In the genomic region with DNA sequence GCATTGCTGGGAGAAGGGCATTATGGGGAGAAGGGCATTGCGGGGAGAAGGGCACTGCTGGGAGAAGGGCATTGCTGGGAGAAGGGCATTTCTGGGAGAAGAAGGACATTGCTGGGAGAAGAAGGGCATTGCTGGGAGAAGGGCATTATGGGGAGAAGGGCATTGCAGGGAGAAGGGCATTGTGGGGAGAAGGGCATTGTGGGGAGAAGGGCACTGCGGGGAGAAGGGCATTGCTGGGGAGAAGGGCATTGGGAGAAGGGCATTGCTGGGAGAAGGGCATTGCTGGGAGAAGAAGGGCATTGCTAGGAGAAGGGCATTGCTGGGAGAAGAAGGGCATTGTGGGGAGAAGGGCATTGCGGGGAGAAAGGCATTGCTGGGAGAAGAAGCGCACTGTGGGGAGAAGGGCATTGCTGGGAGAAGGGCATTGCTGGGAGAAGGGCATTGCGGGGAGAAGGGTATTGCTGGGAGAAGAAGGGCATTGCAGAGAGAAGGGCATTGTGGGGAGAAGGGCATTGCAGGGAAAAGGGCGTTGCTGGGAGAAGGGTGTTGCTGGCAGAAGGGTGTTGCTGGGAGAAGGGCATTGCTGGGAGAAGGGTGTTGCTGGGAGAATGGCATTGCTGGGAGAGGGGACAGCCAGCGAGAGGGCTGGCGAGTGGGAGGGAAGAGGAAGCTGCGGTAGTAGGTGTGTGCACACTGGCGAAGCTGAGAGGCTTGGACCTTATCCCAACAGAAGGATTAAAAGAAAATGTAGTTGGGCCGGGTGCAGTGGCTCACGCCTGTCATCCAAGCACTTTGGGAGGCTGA, we compare ENCODE assay signal across 1 cellular context.
TF ChIP-seq lines count a peak whose summit lies in the region.

No MANE protein-coding gene starts in this region.

TF ChIP-seq in HCT116, 20 proteins besides CTCF, POLR2A, EP300 and RAD21:
- no peak for TF ChIP-seq ZNF274 (IDR thresholded peaks at IDR 0.05; ENCODE audit: low read depth, low read length)
- no peak for TF ChIP-seq ELF1 (IDR thresholded peaks at IDR 0.05; ENCODE audit: borderline replicate concordance, low read depth)
- no peak for TF ChIP-seq EZH2 (IDR thresholded peaks at IDR 0.05)
- no peak for TF ChIP-seq SIN3A (IDR thresholded peaks at IDR 0.05; ENCODE audit: low read depth)
- no peak for TF ChIP-seq POLR2AphosphoS5 (IDR thresholded peaks at IDR 0.05; ENCODE audit: low read depth, low read length)
- TF ChIP-seq, protein P1, sequence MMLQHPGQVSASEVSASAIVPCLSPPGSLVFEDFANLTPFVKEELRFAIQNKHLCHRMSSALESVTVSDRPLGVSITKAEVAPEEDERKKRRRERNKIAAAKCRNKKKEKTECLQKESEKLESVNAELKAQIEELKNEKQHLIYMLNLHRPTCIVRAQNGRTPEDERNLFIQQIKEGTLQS (IDR thresholded peaks at IDR 0.05), result no peak
- TF ChIP-seq YY1 (IDR thresholded peaks at IDR 0.05; ENCODE audit: extremely low read depth, insufficient replicate concordance, low read depth, low read length), result no peak
- no peak for TF ChIP-seq CEBPB (IDR thresholded peaks at IDR 0.05; ENCODE audit: low read depth)
- no peak for TF ChIP-seq EGR1 (IDR thresholded peaks at IDR 0.05; ENCODE audit: low read depth)
- TF ChIP-seq, protein P2, sequence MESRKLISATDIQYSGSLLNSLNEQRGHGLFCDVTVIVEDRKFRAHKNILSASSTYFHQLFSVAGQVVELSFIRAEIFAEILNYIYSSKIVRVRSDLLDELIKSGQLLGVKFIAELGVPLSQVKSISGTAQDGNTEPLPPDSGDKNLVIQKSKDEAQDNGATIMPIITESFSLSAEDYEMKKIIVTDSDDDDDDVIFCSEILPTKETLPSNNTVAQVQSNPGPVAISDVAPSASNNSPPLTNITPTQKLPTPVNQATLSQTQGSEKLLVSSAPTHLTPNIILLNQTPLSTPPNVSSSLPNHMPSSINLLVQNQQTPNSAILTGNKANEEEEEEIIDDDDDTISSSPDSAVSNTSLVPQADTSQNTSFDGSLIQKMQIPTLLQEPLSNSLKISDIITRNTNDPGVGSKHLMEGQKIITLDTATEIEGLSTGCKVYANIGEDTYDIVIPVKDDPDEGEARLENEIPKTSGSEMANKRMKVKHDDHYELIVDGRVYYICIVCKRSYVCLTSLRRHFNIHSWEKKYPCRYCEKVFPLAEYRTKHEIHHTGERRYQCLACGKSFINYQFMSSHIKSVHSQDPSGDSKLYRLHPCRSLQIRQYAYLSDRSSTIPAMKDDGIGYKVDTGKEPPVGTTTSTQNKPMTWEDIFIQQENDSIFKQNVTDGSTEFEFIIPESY (IDR thresholded peaks at IDR 0.05; ENCODE audit: extremely low read depth, insufficient replicate concordance, low read length), result no peak
- TF ChIP-seq, protein P3, sequence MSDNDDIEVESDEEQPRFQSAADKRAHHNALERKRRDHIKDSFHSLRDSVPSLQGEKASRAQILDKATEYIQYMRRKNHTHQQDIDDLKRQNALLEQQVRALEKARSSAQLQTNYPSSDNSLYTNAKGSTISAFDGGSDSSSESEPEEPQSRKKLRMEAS (IDR thresholded peaks at IDR 0.05), result no peak
- no peak for TF ChIP-seq SRF (IDR thresholded peaks at IDR 0.05; ENCODE audit: low read depth)
- TF ChIP-seq TCF7L2 (IDR thresholded peaks at IDR 0.05; ENCODE audit: borderline replicate concordance, extremely low read depth, insufficient read depth, insufficient read length), result no peak
- TF ChIP-seq CBX3 (IDR thresholded peaks at IDR 0.05; ENCODE audit: low read depth), result no peak
- TF ChIP-seq EZH2phosphoT487 (IDR thresholded peaks at IDR 0.05; ENCODE audit: borderline replicate concordance), result no peak
- TF ChIP-seq, protein P4, sequence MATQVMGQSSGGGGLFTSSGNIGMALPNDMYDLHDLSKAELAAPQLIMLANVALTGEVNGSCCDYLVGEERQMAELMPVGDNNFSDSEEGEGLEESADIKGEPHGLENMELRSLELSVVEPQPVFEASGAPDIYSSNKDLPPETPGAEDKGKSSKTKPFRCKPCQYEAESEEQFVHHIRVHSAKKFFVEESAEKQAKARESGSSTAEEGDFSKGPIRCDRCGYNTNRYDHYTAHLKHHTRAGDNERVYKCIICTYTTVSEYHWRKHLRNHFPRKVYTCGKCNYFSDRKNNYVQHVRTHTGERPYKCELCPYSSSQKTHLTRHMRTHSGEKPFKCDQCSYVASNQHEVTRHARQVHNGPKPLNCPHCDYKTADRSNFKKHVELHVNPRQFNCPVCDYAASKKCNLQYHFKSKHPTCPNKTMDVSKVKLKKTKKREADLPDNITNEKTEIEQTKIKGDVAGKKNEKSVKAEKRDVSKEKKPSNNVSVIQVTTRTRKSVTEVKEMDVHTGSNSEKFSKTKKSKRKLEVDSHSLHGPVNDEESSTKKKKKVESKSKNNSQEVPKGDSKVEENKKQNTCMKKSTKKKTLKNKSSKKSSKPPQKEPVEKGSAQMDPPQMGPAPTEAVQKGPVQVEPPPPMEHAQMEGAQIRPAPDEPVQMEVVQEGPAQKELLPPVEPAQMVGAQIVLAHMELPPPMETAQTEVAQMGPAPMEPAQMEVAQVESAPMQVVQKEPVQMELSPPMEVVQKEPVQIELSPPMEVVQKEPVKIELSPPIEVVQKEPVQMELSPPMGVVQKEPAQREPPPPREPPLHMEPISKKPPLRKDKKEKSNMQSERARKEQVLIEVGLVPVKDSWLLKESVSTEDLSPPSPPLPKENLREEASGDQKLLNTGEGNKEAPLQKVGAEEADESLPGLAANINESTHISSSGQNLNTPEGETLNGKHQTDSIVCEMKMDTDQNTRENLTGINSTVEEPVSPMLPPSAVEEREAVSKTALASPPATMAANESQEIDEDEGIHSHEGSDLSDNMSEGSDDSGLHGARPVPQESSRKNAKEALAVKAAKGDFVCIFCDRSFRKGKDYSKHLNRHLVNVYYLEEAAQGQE (IDR thresholded peaks at IDR 0.05; ENCODE audit: low read depth), result no peak
- TF ChIP-seq FOSL1 (IDR thresholded peaks at IDR 0.05; ENCODE audit: low read depth), result no peak
- TF ChIP-seq SP1 (IDR thresholded peaks at IDR 0.05; ENCODE audit: low read depth), result no peak
- no peak for TF ChIP-seq ZFX (IDR thresholded peaks at IDR 0.05)
TF ChIP-seq in HCT116: peak in this region for 0.
